In the genomic region with DNA sequence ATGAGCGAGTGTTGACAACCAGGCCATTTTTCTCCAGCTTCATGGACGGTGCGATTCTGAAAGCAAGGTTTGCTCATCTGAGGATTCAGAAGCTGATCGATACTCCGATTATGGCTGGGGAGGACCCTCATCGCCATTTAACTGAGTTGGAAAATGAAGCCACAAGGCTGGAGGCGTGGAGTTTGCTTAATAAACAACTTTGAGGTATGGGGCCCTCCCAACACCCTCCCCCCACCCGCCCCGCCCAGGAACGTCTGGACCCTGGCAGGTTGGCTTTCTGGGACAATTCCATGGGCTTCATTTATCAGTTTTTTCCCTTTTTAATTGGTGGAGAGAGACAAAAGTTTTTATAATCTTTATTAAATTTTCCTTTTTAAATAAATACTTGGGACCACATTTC, we compare ENCODE assay signal across 8 cellular contexts. TPM values are rescaled to one million over a fixed set of nuclear protein-coding genes. Genes with fewer than 3 reads are reported as not detected.
A peak's percentile ranks its signal among the peaks of the same experiment; 100 is the strongest.
DNase-seq lines count a peak whose midpoint lies in the region; ATAC-seq and TF ChIP-seq lines count a peak whose summit lies in the region.

No MANE protein-coding gene starts in this region.

- peaks cover 8 to 11% of the 10 kb centered on the region in 2 donors for H3K27me3 Mint-ChIP-seq in natural killer cell (ENCODE audit: low read depth in 2 of 2)

- no peaks in the 10 kb centered on the region for H3K9me3 Mint-ChIP-seq in natural killer cell

- peak overlapping the region in 1 of 2 donors; percentile 82 for H3K27ac Mint-ChIP-seq in natural killer cell

- H3K4me2 ChIP-seq in KMS-11, result peak overlapping the region; percentile 34; the same call in 1 of the 2 replicates

- H3K4me3 ChIP-seq in AG10803 (ENCODE audit: low read length), result peak overlapping the region; percentile 57
- H3K4me3 ChIP-seq in KMS-11 (IDR thresholded peaks at IDR 0.05; ENCODE audit: insufficient read depth, low read depth, low read length), result no peak overlapping the region
- peak overlapping the region; percentile 40 to 90 (median 69) for H3K4me3 ChIP-seq in dorsolateral prefrontal cortex

- no peaks in the 10 kb centered on the region for H3K36me3 Mint-ChIP-seq in natural killer cell

- ATAC-seq in natural killer cell, result no peak
- no peak for ATAC-seq in HG03442 (IDR thresholded peaks at IDR 0.05; ENCODE audit: unreplicated experiment)

- no peak overlapping the region for H3K27ac ChIP-seq in KMS-11
- peak overlapping the region in 58 of 59 donors; percentile 76 to 98 (median 94) for H3K27ac ChIP-seq in dorsolateral prefrontal cortex

- intact Hi-C loops in dorsolateral prefrontal cortex (cut with DNase I) (loop anchor here (2.0 to 10.0 kb wide), 5 partner anchors 82 to 552 kb away; partner anchors contain the start of genes MMAA (in 2 of the 2), ZNF827 (in 2 of the 2) and OTUD4 (in 1 of the 2)), natural killer cell (cut with micrococcal nuclease) (loop anchor here (5.0 kb wide), 1 partner anchor 115 kb away; the partner anchor contains the start of gene MMAA)

- no peaks in the 10 kb centered on the region for H3K36me3 ChIP-seq in KMS-11 (ENCODE audit: insufficient read depth)

- peaks cover 0 to 5% of the 10 kb centered on the region in 2 donors for H3K4me1 Mint-ChIP-seq in natural killer cell

- peak overlapping the region; percentile 84 for H3K4me3 Mint-ChIP-seq in natural killer cell

- peak overlapping the region; percentile 54; the same call in 1 of the 2 replicates for H3K9ac ChIP-seq in KMS-11

- no peaks in the 10 kb centered on the region for H4K20me1 ChIP-seq in KMS-11 (ENCODE audit: insufficient read depth)

- H2AFZ ChIP-seq in KMS-11 (ENCODE audit: low read depth), result peak overlapping the region; percentile 90

- CTCF ChIA-PET in HEK293T (lab: Yijun Ruan, JAX), result no interaction called here

- TF ChIP-seq CTCF in AG10803 (conservative IDR thresholded peaks at IDR 0.05; ENCODE audit: low read length) (no peak), KMS-11 (conservative IDR thresholded peaks at IDR 0.05; ENCODE audit: low read depth, low read length) (no peak), dorsolateral prefrontal cortex (IDR thresholded peaks at IDR 0.05 in 54 of 56, conservative IDR thresholded peaks at IDR 0.05 in 2 of 56; ENCODE audit: low read depth in 1 of 56, partially characterized antibody in 56 of 56) (no peak), natural killer cell (IDR thresholded peaks at IDR 0.05) (no peak)

- H3K4me1 ChIP-seq in KMS-11 (ENCODE audit: low read depth, poor library complexity, severe bottlenecking), result peaks cover 12% of the 10 kb centered on the region

- H3K27me3 ChIP-seq in KMS-11 (ENCODE audit: insufficient read depth, low read depth) (no peaks in the 10 kb centered on the region), dorsolateral prefrontal cortex (no peaks in the 10 kb centered on the region)

- DNase-seq in AG10803 (ENCODE audit: low read depth) (no peak), dorsolateral prefrontal cortex (no peak), natural killer cell (no peak), cerebellar cortex (ENCODE audit: low spot score) (no peak), HEK293T (ENCODE audit: extremely low spot score) (no peak), inferior parietal cortex (ENCODE audit: extremely low spot score) (no peak)

- POLR2A ChIA-PET in HEK293T (lab: Yijun Ruan, JAX), result interaction anchor here (0.6 to 1.0 kb wide), 5 partner anchors 27 to 422 kb away, joined by 3 to 7 read pairs (median 3); no protein-coding TSS in a partner anchor

- no peaks in the 10 kb centered on the region for H3K79me2 ChIP-seq in KMS-11 (ENCODE audit: insufficient read depth, low read depth)

TF ChIP-seq in HEK293T, 16 proteins besides CTCF, POLR2A, EP300 and RAD21:
- TF ChIP-seq ARNT (IDR thresholded peaks at IDR 0.05) (no peak), CTBP1 (IDR thresholded peaks at IDR 0.05; ENCODE audit: borderline replicate concordance) (no peak)

RNA-seq across cellular contexts. Expression of gene C4orf51, which starts 52.5 kb away (rescaled TPM):
- total RNA-seq in dorsolateral prefrontal cortex, result under 1 TPM in 1 of 120 experiments, not detected in 119; 0.52 TPM
- not detected for total RNA-seq in natural killer cell
